ENCODE assay signal across 1 cellular context in the genomic region with DNA sequence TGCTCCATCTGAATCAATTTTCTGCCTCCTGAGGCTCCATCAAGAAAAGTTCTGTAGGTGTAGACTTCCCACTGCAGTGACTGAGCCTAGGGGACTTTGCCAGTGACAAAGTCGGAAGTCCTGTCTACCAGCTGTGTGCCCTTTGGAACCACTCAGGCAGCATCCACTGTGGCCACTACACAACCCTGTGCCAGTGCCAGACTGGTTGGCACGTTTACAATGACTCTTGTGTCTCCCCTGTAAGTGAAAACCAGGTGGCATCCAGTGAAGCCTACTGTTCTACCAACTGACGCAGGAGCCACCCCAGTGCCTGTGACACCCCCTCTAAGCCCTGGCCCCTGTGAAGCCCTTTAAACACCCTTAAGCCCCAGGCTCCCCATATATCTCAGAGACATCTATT.
TF ChIP-seq lines count a peak whose summit lies in the region.

No MANE protein-coding gene starts in this region.

TF ChIP-seq in HepG2, 621 proteins besides CTCF, POLR2A, EP300 and RAD21:
- TF ChIP-seq ELF1 (CRISPR knock-in tag; IDR thresholded peaks at IDR 0.05), result no peak
- TF ChIP-seq ZMYM4 (CRISPR knock-in tag; IDR thresholded peaks at IDR 0.05), result no peak
- TF ChIP-seq BATF2 (CRISPR knock-in tag; IDR thresholded peaks at IDR 0.05), result no peak
- TF ChIP-seq HNRNPL (IDR thresholded peaks at IDR 0.05; ENCODE audit: low read depth, low read length), result 0 out of 2 replicates have a peak, but pooled peaks have one; percentile 35
TF ChIP-seq in HepG2: peak in this region for 1.
